ENCODE assay signal across 1 cellular context in genomic region chr2:216970369-216970915, GRCh38.
TF ChIP-seq lines count a peak whose summit lies in the region.

No MANE protein-coding gene starts in this region.

TF ChIP-seq in H1, 55 proteins besides CTCF, POLR2A, EP300 and RAD21 (continued from another document):
- TF ChIP-seq CBX8 (IDR thresholded peaks at IDR 0.05; ENCODE audit: borderline replicate concordance, low read depth, low read length) = no peak
- no peak for TF ChIP-seq SAP30 (IDR thresholded peaks at IDR 0.05; ENCODE audit: insufficient read depth, insufficient replicate concordance, low read length)
- TF ChIP-seq SP4 (IDR thresholded peaks at IDR 0.05; ENCODE audit: low read length) = no peak
- TF ChIP-seq GTF2F1 (IDR thresholded peaks at IDR 0.05; ENCODE audit: borderline replicate concordance, low read depth, low read length) = no peak
- no peak for TF ChIP-seq POLR2AphosphoS5 (IDR thresholded peaks at IDR 0.05; ENCODE audit: low read depth, low read length)
- TF ChIP-seq CBX5 (IDR thresholded peaks at IDR 0.05; ENCODE audit: low read depth, low read length) = no peak
- no peak for TF ChIP-seq SIRT6 (IDR thresholded peaks at IDR 0.05; ENCODE audit: low read length)
- no peak for TF ChIP-seq ASH2L (IDR thresholded peaks at IDR 0.05; ENCODE audit: low read length)
